ENCODE assay signal across 13 cellular contexts in genomic region chr1:225780134-225780533, GRCh38. TPM values are rescaled to one million over a fixed set of nuclear protein-coding genes. Genes with fewer than 3 reads are reported as not detected.
A peak's percentile ranks its signal among the peaks of the same experiment; 100 is the strongest.
DNase-seq lines count a peak whose midpoint lies in the region; ATAC-seq and TF ChIP-seq lines count a peak whose summit lies in the region.
"Had no signal": no experiment of that assay in that cellular context is flagged by ENCODE, and none has a peak within 500 bp of the region (broad histone marks: within the 10 kb centered on the region; RNA-seq: fewer than 3 reads in every experiment).

No MANE protein-coding gene starts in this region.

- H3K27me3 Mint-ChIP-seq in activated naive CD8-positive, alpha-beta T cell treated with anti-CD3 and anti-CD28 coated beads for 36 hours: no peaks in the 10 kb centered on the region
- no peaks in the 10 kb centered on the region for H3K27me3 Mint-ChIP-seq in activated naive CD8-positive, alpha-beta T cell treated with anti-CD3 and anti-CD28 coated beads, Interleukin-2, amount 50 U/mL, for 24 hours

- no peak for ATAC-seq in activated naive CD8-positive, alpha-beta T cell treated with anti-CD3 and anti-CD28 coated beads, Interleukin-2, amount 50 U/mL, for 24 hours
- ATAC-seq in sciatic nerve: no peak

- no peak overlapping the region for H3K9ac ChIP-seq in subcutaneous abdominal adipose tissue (ENCODE audit: low read length in 5 of 5)

- no peak for TF ChIP-seq POLR2A in NB4 (IDR thresholded peaks at IDR 0.05; ENCODE audit: extremely low read depth, insufficient read length)
- no peak for TF ChIP-seq POLR2A in esophagus muscularis mucosa (IDR thresholded peaks at IDR 0.05; ENCODE audit: low read depth)

- TF ChIP-seq CTCF in NB4 (IDR thresholded peaks at IDR 0.05; ENCODE audit: low read depth, low read length) (no peak), esophagus muscularis mucosa (IDR thresholded peaks at IDR 0.05) (no peak)

- peaks cover 34% of the 10 kb centered on the region for H3K4me1 Mint-ChIP-seq in activated naive CD8-positive, alpha-beta T cell treated with anti-CD3 and anti-CD28 coated beads for 36 hours
- peaks cover 42% of the 10 kb centered on the region for H3K4me1 Mint-ChIP-seq in activated naive CD8-positive, alpha-beta T cell treated with anti-CD3 and anti-CD28 coated beads, Interleukin-2, amount 50 U/mL, for 24 hours

- peak overlapping the region; percentile 44 for H3K4me3 Mint-ChIP-seq in activated naive CD8-positive, alpha-beta T cell treated with anti-CD3 and anti-CD28 coated beads for 36 hours
- no peak overlapping the region for H3K4me3 Mint-ChIP-seq in activated naive CD8-positive, alpha-beta T cell treated with anti-CD3 and anti-CD28 coated beads, Interleukin-2, amount 50 U/mL, for 24 hours

- peaks cover 32% of the 10 kb centered on the region for H3K36me3 Mint-ChIP-seq in activated naive CD8-positive, alpha-beta T cell treated with anti-CD3 and anti-CD28 coated beads for 36 hours
- H3K36me3 Mint-ChIP-seq in activated naive CD8-positive, alpha-beta T cell treated with anti-CD3 and anti-CD28 coated beads, Interleukin-2, amount 50 U/mL, for 24 hours (ENCODE audit: low read depth): peaks cover 36% of the 10 kb centered on the region

- no peaks in the 10 kb centered on the region for H3K9me3 ChIP-seq in esophagus muscularis mucosa
- H3K9me3 ChIP-seq in subcutaneous abdominal adipose tissue (ENCODE audit: control insufficient read depth in 5 of 5, low read length in 5 of 5): no peaks in the 10 kb centered on the region
- H3K9me3 ChIP-seq: uterus had no signal

- DNase-seq in activated naive CD8-positive, alpha-beta T cell treated with anti-CD3 and anti-CD28 coated beads for 36 hours: no peak
- no peak for DNase-seq in activated naive CD8-positive, alpha-beta T cell treated with anti-CD3 and anti-CD28 coated beads, Interleukin-2, amount 50 U/mL, for 24 hours
- DNase-seq in NB4 (ENCODE audit: low read depth) (no peak), esophagus muscularis mucosa (ENCODE audit: extremely low spot score) (no peak), sciatic nerve (ENCODE audit: low spot score) (no peak), AG08395 (ENCODE audit: low spot score) (no peak), SHP77 treated with DMSO at 0.1 percent for 48 hours (lab: John Stamatoyannopoulos, UW) (no peak)
- DNase-seq: central memory CD4-positive, alpha-beta T cell; GOT3; OCI-M1; uterus had no signal

- H3K27ac ChIP-seq in esophagus muscularis mucosa (replicated peaks in 1 of 4): peak overlapping the region; percentile 58 to 92 (median 88)
- H3K27ac ChIP-seq in subcutaneous abdominal adipose tissue (ENCODE audit: low read depth, low read length): peak overlapping the region; percentile 4
- H3K27ac ChIP-seq: C4-2B, uterus had no signal

- no peaks in the 10 kb centered on the region for H3K9me3 Mint-ChIP-seq in activated naive CD8-positive, alpha-beta T cell treated with anti-CD3 and anti-CD28 coated beads for 36 hours
- H3K9me3 Mint-ChIP-seq in activated naive CD8-positive, alpha-beta T cell treated with anti-CD3 and anti-CD28 coated beads, Interleukin-2, amount 50 U/mL, for 24 hours: no peaks in the 10 kb centered on the region

- no peak overlapping the region for H3K27ac Mint-ChIP-seq in activated naive CD8-positive, alpha-beta T cell treated with anti-CD3 and anti-CD28 coated beads for 36 hours
- H3K27ac Mint-ChIP-seq in activated naive CD8-positive, alpha-beta T cell treated with anti-CD3 and anti-CD28 coated beads, Interleukin-2, amount 50 U/mL, for 24 hours: no peak overlapping the region

- peaks cover 48 to 69% (median 65%) of the 10 kb centered on the region in 4 donors for H3K4me1 ChIP-seq in esophagus muscularis mucosa
- H3K4me1 ChIP-seq in subcutaneous abdominal adipose tissue (ENCODE audit: control insufficient read depth in 5 of 5, insufficient read depth in 5 of 5, low read length in 5 of 5): peaks cover 2 to 50% (median 43%) of the 10 kb centered on the region in 5 donors

- H3K27me3 ChIP-seq in esophagus muscularis mucosa: no peaks in the 10 kb centered on the region
- H3K27me3 ChIP-seq in subcutaneous abdominal adipose tissue (ENCODE audit: control insufficient read depth in 5 of 5, insufficient read depth in 4 of 5, low read length in 5 of 5): no peaks in the 10 kb centered on the region
- H3K27me3 ChIP-seq: uterus had no signal

- H3K4me3 ChIP-seq in NB4 (ENCODE audit: low read depth, low read length): peak overlapping the region; percentile 93
- H3K4me3 ChIP-seq in esophagus muscularis mucosa: peak overlapping the region in 1 of 4 donors; percentile 71
- H3K4me3 ChIP-seq in subcutaneous abdominal adipose tissue (ENCODE audit: low read depth in 1 of 5, low read length in 5 of 5): peak overlapping the region in 1 of 5 donors; percentile 22

- no peak for TF ChIP-seq EP300 in esophagus muscularis mucosa (IDR thresholded peaks at IDR 0.05)

- 91% methylated on average over 5 of the region's 5 CpGs for WGBS in esophagus muscularis mucosa

- H3K36me3 ChIP-seq in esophagus muscularis mucosa (peaks cover 6 to 17% (median 12%) of the 10 kb centered on the region in 4 donors), subcutaneous abdominal adipose tissue (ENCODE audit: control insufficient read depth in 5 of 5, insufficient read depth in 5 of 5, low read length in 5 of 5) (peaks cover 4 to 11% (median 7%) of the 10 kb centered on the region in 5 donors)
- H3K36me3 ChIP-seq: uterus had no signal

- intact Hi-C loops in esophagus muscularis mucosa (cut with DNase I) (no loop called here), sciatic nerve (cut with DNase I) (no loop called here)

RNA-seq across cellular contexts. Expression of gene SRP9, which starts 2.5 kb away (rescaled TPM):
- 100 to 1,000 TPM; 335 to 350 TPM for total RNA-seq in activated naive CD8-positive, alpha-beta T cell treated with anti-CD3 and anti-CD28 coated beads for 36 hours
- total RNA-seq in esophagus muscularis mucosa (100 to 1,000 TPM in 3 of 4 donors, 10 to 100 TPM in 1; 95.1 to 192 (median 164) TPM), sciatic nerve (151 TPM)

RNA-seq across cellular contexts. Expression of gene EPHX1, which starts 29.8 kb away (rescaled TPM):
- 1 to 10 TPM; 2.7 to 4.3 TPM for total RNA-seq in activated naive CD8-positive, alpha-beta T cell treated with anti-CD3 and anti-CD28 coated beads for 36 hours
- total RNA-seq in esophagus muscularis mucosa (100 to 1,000 TPM in 1 of 4 donors, 10 to 100 TPM in 3; 59.0 to 136 (median 85.6) TPM), sciatic nerve (232 TPM)

Comparison
In these comparisons a context has a peak if more than half of its experiments do, and no peak if none do; other contexts are left out.
1. RNA of gene EPHX1, which starts 29.8 kb away (total RNA-seq): 232 TPM in sciatic nerve (single experiment) and 59.0 to 136 TPM in esophagus muscularis mucosa; 2.7 to 4.3 TPM in activated naive CD8-positive, alpha-beta T cell treated with anti-CD3 and anti-CD28 coated beads for 36 hours; every median in the first group is over 10 times any median in the second.